ENCODE assay signal across 1 cellular context in genomic region chr1:155091071-155092051, GRCh38.
TF ChIP-seq lines count a peak whose summit lies in the region.

No MANE protein-coding gene starts in this region.

TF ChIP-seq in endothelial cell of umbilical vein, 7 proteins besides CTCF, POLR2A, EP300 and RAD21:
- TF ChIP-seq MAX (IDR thresholded peaks at IDR 0.05; ENCODE audit: insufficient read depth, insufficient read length) = peak; percentile 92
- no peak for TF ChIP-seq EZH2 (IDR thresholded peaks at IDR 0.05; ENCODE audit: borderline replicate concordance, low read depth, low read length, severe bottlenecking)
